8 cellular contexts compared by ENCODE assay signal in the genomic region with DNA sequence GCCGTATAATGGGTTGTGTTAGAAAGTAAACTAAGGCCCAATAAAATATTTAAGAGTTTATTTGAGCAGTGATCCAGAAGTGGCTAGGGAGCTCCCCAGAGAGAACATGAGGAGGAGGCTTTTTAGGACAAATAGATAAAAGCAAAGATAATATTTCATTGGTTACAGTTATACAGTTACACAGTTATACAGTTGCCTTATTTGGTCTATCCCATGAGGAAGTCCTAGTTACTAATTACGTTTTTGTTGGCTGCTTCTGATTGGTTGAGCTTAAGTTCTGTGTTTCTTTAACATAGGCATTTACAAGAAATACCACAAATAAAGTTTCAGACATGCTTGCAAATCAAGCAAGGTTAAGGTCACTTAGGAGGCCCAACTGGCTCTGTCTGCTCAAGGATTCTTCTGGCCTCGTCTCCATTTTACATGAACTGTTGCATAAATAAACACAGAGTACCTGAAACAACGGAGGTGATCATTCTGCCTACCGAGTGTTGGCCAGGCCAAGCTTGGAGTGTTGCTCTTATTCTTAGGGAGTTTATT. TPM values are rescaled to one million over a fixed set of nuclear protein-coding genes. Genes with fewer than 3 reads are reported as not detected.
DNase-seq lines count a peak whose midpoint lies in the region; ATAC-seq lines count a peak whose summit lies in the region.

No MANE protein-coding gene starts in this region.

- no peak overlapping the region for H3K27ac ChIP-seq in skeletal muscle tissue (ENCODE audit: low read depth, low read length)

- H3K27ac Mint-ChIP-seq in activated naive CD8-positive, alpha-beta T cell treated with anti-CD3 and anti-CD28 coated beads, Interleukin-2, amount 10 ng/mL, durations not matched to agents 7 days and 5 days: no peak overlapping the region

- no peaks in the 10 kb centered on the region for H3K9me3 ChIP-seq in skeletal muscle tissue (ENCODE audit: control insufficient read depth in 3 of 3, low read length in 3 of 3)

- peak overlapping the region; percentile 66 for H3K4me3 Mint-ChIP-seq in activated naive CD8-positive, alpha-beta T cell treated with anti-CD3 and anti-CD28 coated beads, Interleukin-2, amount 10 ng/mL, durations not matched to agents 7 days and 5 days

- H3K27me3 Mint-ChIP-seq in activated naive CD8-positive, alpha-beta T cell treated with anti-CD3 and anti-CD28 coated beads, Interleukin-2, amount 10 ng/mL, durations not matched to agents 7 days and 5 days: peaks cover 49% of the 10 kb centered on the region

- H3K9me3 Mint-ChIP-seq in activated naive CD8-positive, alpha-beta T cell treated with anti-CD3 and anti-CD28 coated beads, Interleukin-2, amount 10 ng/mL, durations not matched to agents 7 days and 5 days: no peaks in the 10 kb centered on the region

- peaks cover 12 to 14% (median 13%) of the 10 kb centered on the region in 3 donors for H3K4me1 ChIP-seq in skeletal muscle tissue (ENCODE audit: control insufficient read depth in 3 of 3, insufficient read depth in 3 of 3, low read length in 3 of 3)

- intact Hi-C loops in left ventricle myocardium superior (cut with micrococcal nuclease): no loop called here

- peak overlapping the region; percentile 48 to 64 (median 59) for H3K4me3 ChIP-seq in skeletal muscle tissue (ENCODE audit: low read length in 3 of 3)

- ATAC-seq in GM19468 (IDR thresholded peaks at IDR 0.05; ENCODE audit: extremely low read depth, unreplicated experiment) (peak; percentile 60), left ventricle myocardium superior (peak; percentile 88)
- peak; percentile 80 for ATAC-seq in activated naive CD8-positive, alpha-beta T cell treated with anti-CD3 and anti-CD28 coated beads, Interleukin-2, amount 10 ng/mL, durations not matched to agents 7 days and 5 days (ENCODE audit: low read depth)

- H3K9ac ChIP-seq in skeletal muscle tissue (ENCODE audit: low read depth in 1 of 3, low read length in 3 of 3): no peak overlapping the region

- peaks cover 34 to 36% (median 35%) of the 10 kb centered on the region in 3 donors for H3K27me3 ChIP-seq in skeletal muscle tissue (ENCODE audit: control insufficient read depth in 3 of 3, insufficient read depth in 3 of 3, low read length in 3 of 3)

- POLR2A ChIA-PET in activated naive CD8-positive, alpha-beta T cell treated with anti-CD3 and anti-CD28 coated beads, Interleukin-2, amount 10 ng/mL, durations not matched to agents 7 days and 5 days (lab: Charles Lee): no interaction called here

- peaks cover 11% of the 10 kb centered on the region for H3K4me1 Mint-ChIP-seq in activated naive CD8-positive, alpha-beta T cell treated with anti-CD3 and anti-CD28 coated beads, Interleukin-2, amount 10 ng/mL, durations not matched to agents 7 days and 5 days

- H3K36me3 Mint-ChIP-seq in activated naive CD8-positive, alpha-beta T cell treated with anti-CD3 and anti-CD28 coated beads, Interleukin-2, amount 10 ng/mL, durations not matched to agents 7 days and 5 days: peaks cover 4% of the 10 kb centered on the region

- H3K36me3 ChIP-seq in skeletal muscle tissue (ENCODE audit: control insufficient read depth in 3 of 3, insufficient read depth in 3 of 3, low read length in 3 of 3): no peaks in the 10 kb centered on the region

- DNase-seq in DMS114 treated with DMSO at 0.1 percent for 48 hours (lab: John Stamatoyannopoulos, UW; ENCODE audit: unreplicated experiment) (peak; percentile 62), HT1080 (ENCODE audit: low read depth) (peak; percentile 16), left ventricle myocardium superior (no peak), COR-L47 (lab: John Stamatoyannopoulos, UW) (no peak)
- DNase-seq in activated naive CD8-positive, alpha-beta T cell treated with anti-CD3 and anti-CD28 coated beads, Interleukin-2, amount 10 ng/mL, durations not matched to agents 7 days and 5 days: no peak
- DNase-seq in stimulated activated CD4-positive, alpha-beta T cell treated with anti-CD3 and anti-CD28 coated beads, Interleukin-4, amount 100 ng/mL, for 4 hours: no peak

RNA-seq across cellular contexts. Expression of gene UBD, which starts 7.0 kb away (rescaled TPM):
- total RNA-seq in HT1080 (2014; rRNA removed; shearing (Covaris generic)): not detected in 2 replicates
- polyA plus RNA-seq in HT1080 (2015; cell fraction: cytosol; rRNA removed): 0.17 TPM in 1 of 2 replicates, not detected in the other
- polyA plus RNA-seq in HT1080 (2015; cell fraction: nucleus; rRNA removed): 1.1 TPM in 1 of 2 replicates, not detected in the other
- not detected for total RNA-seq in activated naive CD8-positive, alpha-beta T cell treated with anti-CD3 and anti-CD28 coated beads, Interleukin-2, amount 10 ng/mL, durations not matched to agents 7 days and 5 days
- total RNA-seq in left ventricle myocardium superior (not detected), skeletal muscle tissue (1.6 TPM)

RNA-seq across cellular contexts. Expression of gene OR2H2, which starts 32.3 kb away (rescaled TPM):
- not detected in 2 replicates for total RNA-seq in HT1080 (2014; rRNA removed; shearing (Covaris generic))
- polyA plus RNA-seq in HT1080 (2015; cell fraction: cytosol; rRNA removed): not detected in 2 replicates
- polyA plus RNA-seq in HT1080 (2015; cell fraction: nucleus; rRNA removed): not detected in 2 replicates
- total RNA-seq in activated naive CD8-positive, alpha-beta T cell treated with anti-CD3 and anti-CD28 coated beads, Interleukin-2, amount 10 ng/mL, durations not matched to agents 7 days and 5 days: not detected
- total RNA-seq in left ventricle myocardium superior (not detected), skeletal muscle tissue (not detected)

Comparison
In these comparisons a context has a peak if more than half of its experiments do, and no peak if none do; other contexts are left out.
1. DNase-seq: peak in DMS114 treated with DMSO at 0.1 percent for 48 hours (single experiment) and HT1080 (single experiment); none in activated naive CD8-positive, alpha-beta T cell treated with anti-CD3 and anti-CD28 coated beads, Interleukin-2, amount 10 ng/mL, durations not matched to agents 7 days and 5 days (single experiment), left ventricle myocardium superior (single experiment), stimulated activated CD4-positive, alpha-beta T cell treated with anti-CD3 and anti-CD28 coated beads, Interleukin-4, amount 100 ng/mL, for 4 hours (0 of 2) and COR-L47 (single experiment).
2. Peak in every context shown above with its lines, with median percentiles within 50 percentile points of each other: ATAC-seq.